Comparison of ENCODE assay signal across 16 cellular contexts in genomic region chr15:69562097-69562496, GRCh38.
"Had no signal": no experiment of that assay in that cellular context is flagged by ENCODE, and none has a peak within 500 bp of the region (broad histone marks: within the 10 kb centered on the region; RNA-seq: fewer than 3 reads in every experiment).

No MANE protein-coding gene starts in this region.

- H3K9me3 Mint-ChIP-seq: activated CD4-positive, alpha-beta T cell treated with anti-CD3 and anti-CD28 coated beads, Interleukin-2, amount 10 ng/mL, durations not matched to agents 7 days and 5 days; activated naive CD8-positive, alpha-beta T cell treated with anti-CD3 and anti-CD28 coated beads, Interleukin-2, amount 10 ng/mL, durations not matched to agents 7 days and 5 days; dendritic cell treated with granulocyte-macrophage colony-stimulating factor and Interleukin-4, amounts not matched to agents 40 ng/mL and 50 ng/mL, for 4 days; naive thymus-derived CD8-positive, alpha-beta T cell; stimulated activated naive B cell treated with anti-CD40 and anti-IgM and Interleukin-4, amounts not matched to agents 10 μg/mL and 1 μg/mL and 100 μg/mL, for 72 hours had no signal

- H3K4me1 ChIP-seq: breast epithelium had no signal

- H3K27ac Mint-ChIP-seq: activated CD4-positive, alpha-beta T cell treated with anti-CD3 and anti-CD28 coated beads, Interleukin-2, amount 10 ng/mL, durations not matched to agents 7 days and 5 days; activated naive CD8-positive, alpha-beta T cell treated with anti-CD3 and anti-CD28 coated beads, Interleukin-2, amount 10 ng/mL, durations not matched to agents 7 days and 5 days; dendritic cell treated with granulocyte-macrophage colony-stimulating factor and Interleukin-4, amounts not matched to agents 40 ng/mL and 50 ng/mL, for 4 days; stimulated activated naive B cell treated with anti-CD40 and anti-IgM and Interleukin-4, amounts not matched to agents 10 μg/mL and 1 μg/mL and 100 μg/mL, for 72 hours had no signal

- H3K36me3 ChIP-seq: breast epithelium, neutrophil, tibial nerve had no signal

- H3K9me3 ChIP-seq: breast epithelium, neutrophil, tibial nerve had no signal

- ATAC-seq: left cardiac atrium; naive thymus-derived CD8-positive, alpha-beta T cell; stimulated activated naive B cell treated with anti-CD40 and anti-IgM and Interleukin-4, amounts not matched to agents 10 μg/mL and 1 μg/mL and 100 μg/mL, for 72 hours had no signal

- H3K4me3 ChIP-seq: breast epithelium, tibial nerve had no signal

- H3K36me3 Mint-ChIP-seq: activated naive CD8-positive, alpha-beta T cell treated with anti-CD3 and anti-CD28 coated beads, Interleukin-2, amount 10 ng/mL, durations not matched to agents 7 days and 5 days; naive thymus-derived CD8-positive, alpha-beta T cell; stimulated activated naive B cell treated with anti-CD40 and anti-IgM and Interleukin-4, amounts not matched to agents 10 μg/mL and 1 μg/mL and 100 μg/mL, for 72 hours had no signal

- H3K27me3 ChIP-seq: breast epithelium, tibial nerve had no signal

- H3K27ac ChIP-seq: neutrophil, tibial nerve had no signal

- H3K4me3 Mint-ChIP-seq: activated CD4-positive, alpha-beta T cell treated with anti-CD3 and anti-CD28 coated beads, Interleukin-2, amount 10 ng/mL, durations not matched to agents 7 days and 5 days; activated naive CD8-positive, alpha-beta T cell treated with anti-CD3 and anti-CD28 coated beads, Interleukin-2, amount 10 ng/mL, durations not matched to agents 7 days and 5 days; dendritic cell treated with granulocyte-macrophage colony-stimulating factor and Interleukin-4, amounts not matched to agents 40 ng/mL and 50 ng/mL, for 4 days; naive thymus-derived CD8-positive, alpha-beta T cell; stimulated activated naive B cell treated with anti-CD40 and anti-IgM and Interleukin-4, amounts not matched to agents 10 μg/mL and 1 μg/mL and 100 μg/mL, for 72 hours had no signal

- H3K4me1 Mint-ChIP-seq: activated CD4-positive, alpha-beta T cell treated with anti-CD3 and anti-CD28 coated beads, Interleukin-2, amount 10 ng/mL, durations not matched to agents 7 days and 5 days; activated naive CD8-positive, alpha-beta T cell treated with anti-CD3 and anti-CD28 coated beads, Interleukin-2, amount 10 ng/mL, durations not matched to agents 7 days and 5 days; naive thymus-derived CD8-positive, alpha-beta T cell had no signal

- DNase-seq: activated CD4-positive, alpha-beta T cell treated with anti-CD3 and anti-CD28 coated beads, Interleukin-2, amount 10 ng/mL, durations not matched to agents 7 days and 5 days; activated naive CD8-positive, alpha-beta T cell treated with anti-CD3 and anti-CD28 coated beads, Interleukin-2, amount 10 ng/mL, durations not matched to agents 7 days and 5 days; cerebellar nuclear complex; effector memory CD4-positive, alpha-beta T cell; foreskin fibroblast; glutamatergic neuron; left cardiac atrium; mammary epithelial cell; naive thymus-derived CD8-positive, alpha-beta T cell; stimulated activated CD4-positive, alpha-beta T cell treated with anti-CD3 and anti-CD28 coated beads, Interleukin-2, amount 100 ng/mL, for 48 hours; stimulated activated naive B cell treated with anti-CD40 and anti-IgM and Interleukin-4, amounts not matched to agents 10 μg/mL and 1 μg/mL and 100 μg/mL, for 72 hours; substantia nigra had no signal
